Comparison of ENCODE assay signal across 12 cellular contexts in the genomic region with DNA sequence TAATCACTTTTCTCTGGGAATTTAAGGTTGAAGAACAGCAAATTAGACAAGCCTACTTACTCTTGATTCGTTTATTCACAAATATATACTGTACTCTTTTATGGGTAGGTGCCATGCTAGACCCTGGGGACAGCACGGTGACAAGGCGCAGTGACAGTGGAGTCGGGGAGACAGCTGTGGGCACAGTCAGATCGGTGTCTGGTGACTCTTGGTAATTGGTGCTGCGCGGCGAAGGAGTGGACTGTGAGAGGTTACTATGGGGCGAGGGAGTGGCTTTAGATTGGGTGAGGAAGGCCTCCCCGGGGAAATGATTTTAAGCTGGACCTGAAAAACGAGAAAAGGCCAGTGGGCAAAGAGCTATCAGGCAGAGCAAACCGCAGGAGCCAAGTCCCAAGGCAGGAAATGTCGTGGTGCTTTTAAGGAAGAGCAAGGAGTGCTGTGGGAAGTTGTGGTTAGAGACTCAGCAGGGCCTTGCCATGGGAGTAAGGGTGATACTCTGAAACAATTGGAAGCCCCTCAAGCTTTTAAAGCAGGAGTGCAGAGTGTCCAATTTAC. TPM values are rescaled to one million over a fixed set of nuclear protein-coding genes. Genes with fewer than 3 reads are reported as not detected.
A peak's percentile ranks its signal among the peaks of the same experiment; 100 is the strongest.
DNase-seq lines count a peak whose midpoint lies in the region; ATAC-seq, FAIRE-seq and TF ChIP-seq lines count a peak whose summit lies in the region.
"Had no signal": no experiment of that assay in that cellular context is flagged by ENCODE, and none has a peak within 500 bp of the region (broad histone marks: within the 10 kb centered on the region; RNA-seq: fewer than 3 reads in every experiment).

No MANE protein-coding gene starts in this region.

- CTCF ChIA-PET in CD8-positive, alpha-beta memory T cell (lab: Charles Lee) = interaction anchor here (1.0 kb wide), 1 partner anchor 13 kb away, joined by 3 read pairs; no protein-coding TSS in a partner anchor

- H3K36me3 Mint-ChIP-seq in CD8-positive, alpha-beta memory T cell = no peaks in the 10 kb centered on the region
- H3K36me3 Mint-ChIP-seq: activated naive CD4-positive, alpha-beta T cell treated with anti-CD3 and anti-CD28 coated beads, Interleukin-2, amount 50 U/mL, for 24 hours had no signal

- H3K27ac Mint-ChIP-seq in CD8-positive, alpha-beta memory T cell = no peak overlapping the region
- H3K27ac Mint-ChIP-seq: activated naive CD4-positive, alpha-beta T cell treated with anti-CD3 and anti-CD28 coated beads, Interleukin-2, amount 50 U/mL, for 24 hours; effector memory CD8-positive, alpha-beta T cell had no signal

- H3K9ac ChIP-seq in GM23248 = no peak overlapping the region

- no peak overlapping the region for H3K4me3 Mint-ChIP-seq in CD8-positive, alpha-beta memory T cell
- H3K4me3 Mint-ChIP-seq: activated naive CD4-positive, alpha-beta T cell treated with anti-CD3 and anti-CD28 coated beads, Interleukin-2, amount 50 U/mL, for 24 hours; effector memory CD8-positive, alpha-beta T cell had no signal

- no peak overlapping the region for H2AFZ ChIP-seq in GM23248

- ATAC-seq in heart right ventricle (peak; percentile 72 to 87 (median 78)), pancreas (peak in 3 of 4 donors; percentile 36 to 51 (median 43)), HG03439 (IDR thresholded peaks at IDR 0.05; ENCODE audit: unreplicated experiment) (no peak)
- ATAC-seq: effector memory CD8-positive, alpha-beta T cell had no signal

- POLR2A ChIA-PET in CD8-positive, alpha-beta memory T cell (lab: Charles Lee) = no interaction called here

- FAIRE-seq in pancreas (lab: Jason Lieb, UNC) = no peak

- intact Hi-C loops in heart right ventricle (cut with DNase I) (loop anchor here in 2 of 10 donors (10.0 kb wide), 1 partner anchor 65 kb away; the partner anchor contains the start of gene VAPA (in 2 of the 2)), pancreas (cut with DNase I) (no loop called here)

- H3K4me1 ChIP-seq in CD8-positive, alpha-beta memory T cell (ENCODE audit: insufficient read depth, low read length) = no peaks in the 10 kb centered on the region
- H3K4me1 ChIP-seq in heart right ventricle (peaks cover 6 to 70% (median 32%) of the 10 kb centered on the region in 9 donors), pancreas (peaks cover 0 to 6% (median 0%) of the 10 kb centered on the region in 3 donors), GM23248 (ENCODE audit: insufficient read depth) (no peaks in the 10 kb centered on the region)

- H3K36me3 ChIP-seq in CD8-positive, alpha-beta memory T cell (ENCODE audit: insufficient read depth, low read length) = no peaks in the 10 kb centered on the region
- H3K36me3 ChIP-seq in heart right ventricle = peaks cover 0 to 25% (median 0%) of the 10 kb centered on the region in 9 donors
- H3K36me3 ChIP-seq in pancreas = no peaks in the 10 kb centered on the region
- H3K36me3 ChIP-seq in GM23248 (ENCODE audit: low read depth) = peaks cover 10% of the 10 kb centered on the region; the same call in 1 of the 2 replicates
- H3K36me3 ChIP-seq: thoracic aorta had no signal

- no peak overlapping the region for H3K4me2 ChIP-seq in GM23248 (ENCODE audit: unreplicated experiment)

- H3K4me3 ChIP-seq in CD8-positive, alpha-beta memory T cell (ENCODE audit: low read length) = no peak overlapping the region
- H3K4me3 ChIP-seq in heart right ventricle (peak overlapping the region in 1 of 10 donors; percentile 11), pancreas (no peak overlapping the region), GM23248 (no peak overlapping the region)
- H3K4me3 ChIP-seq: thoracic aorta had no signal

- H3K27me3 Mint-ChIP-seq in CD8-positive, alpha-beta memory T cell = peaks cover 7 to 19% of the 10 kb centered on the region in 2 donors

- no peak for DNase-seq in CD8-positive, alpha-beta memory T cell
- DNase-seq in OCI-M1 (lab: John Stamatoyannopoulos, UW) (peak; percentile 96), heart right ventricle (peak; percentile 43 to 44), pancreas (no peak), HuH-7.5 (ENCODE audit: low spot score) (no peak), GM23248 (no peak)
- no peak for DNase-seq in stimulated activated CD4-positive, alpha-beta T cell treated with anti-CD3 and anti-CD28 coated beads, Interleukin-4, amount 100 ng/mL, for 24 hours
- DNase-seq: effector memory CD8-positive, alpha-beta T cell had no signal

- H4K20me1 ChIP-seq in GM23248 (ENCODE audit: insufficient read depth) = no peaks in the 10 kb centered on the region

- H3K9me3 Mint-ChIP-seq in CD8-positive, alpha-beta memory T cell = no peaks in the 10 kb centered on the region
- H3K9me3 Mint-ChIP-seq: activated naive CD4-positive, alpha-beta T cell treated with anti-CD3 and anti-CD28 coated beads, Interleukin-2, amount 50 U/mL, for 24 hours; effector memory CD8-positive, alpha-beta T cell had no signal

- no peaks in the 10 kb centered on the region for H3K9me2 ChIP-seq in GM23248 (ENCODE audit: insufficient read depth)

- no peaks in the 10 kb centered on the region for H3K27me3 ChIP-seq in CD8-positive, alpha-beta memory T cell (ENCODE audit: insufficient read depth, low read length, poor library complexity, severe bottlenecking)
- H3K27me3 ChIP-seq in heart right ventricle (no peaks in the 10 kb centered on the region), pancreas (no peaks in the 10 kb centered on the region), GM23248 (replicated peaks; ENCODE audit: insufficient read depth) (no peaks in the 10 kb centered on the region)

- no peaks in the 10 kb centered on the region for H3K79me2 ChIP-seq in GM23248 (ENCODE audit: insufficient read depth)

- H3K27ac ChIP-seq in CD8-positive, alpha-beta memory T cell (ENCODE audit: low read depth, low read length) = peak overlapping the region; percentile 61
- H3K27ac ChIP-seq in heart right ventricle (peak overlapping the region in 8 of 10 donors; percentile 29 to 84 (median 50)), pancreas (no peak overlapping the region), GM23248 (no peak overlapping the region)

- in situ Hi-C loops in GM23248 (cut with MboI) = no loop called here

- no peaks in the 10 kb centered on the region; the same call in 1 of the 2 replicates for H3F3A ChIP-seq in GM23248 (ENCODE audit: insufficient read depth)

- TF ChIP-seq CTCF in heart right ventricle (IDR thresholded peaks at IDR 0.05) (no peak), pancreas (IDR thresholded peaks at IDR 0.05) (no peak)

- no peaks in the 10 kb centered on the region for H3K9me3 ChIP-seq in CD8-positive, alpha-beta memory T cell (ENCODE audit: low read length)
- H3K9me3 ChIP-seq in heart right ventricle (no peaks in the 10 kb centered on the region), pancreas (no peaks in the 10 kb centered on the region), GM23248 (ENCODE audit: low read depth) (no peaks in the 10 kb centered on the region)
- H3K9me3 ChIP-seq: thoracic aorta had no signal

- H3K4me1 Mint-ChIP-seq in CD8-positive, alpha-beta memory T cell = no peaks in the 10 kb centered on the region
- H3K4me1 Mint-ChIP-seq: activated naive CD4-positive, alpha-beta T cell treated with anti-CD3 and anti-CD28 coated beads, Interleukin-2, amount 50 U/mL, for 24 hours had no signal

- WGBS in heart right ventricle, 2 donors = 59 to 72% methylated on average over 13 of the region's 13 CpGs
- 70 to 77% methylated on average over 13 of the region's 13 CpGs for WGBS in pancreas, 2 donors
- WGBS in GM23248 (ENCODE audit: low coverage in 1 of 2, low lambda C conversion rate in 2 of 2, missing lambda C conversion rate in 2 of 2), 2 experiments = 90% methylated on average over 13 of the region's 13 CpGs

RNA-seq across cellular contexts. Expression of gene TXNDC2, which starts 36.3 kb away (rescaled TPM):
- total RNA-seq in CD8-positive, alpha-beta memory T cell = not detected
- polyA plus RNA-seq in CD8-positive, alpha-beta memory T cell = not detected
- total RNA-seq in heart right ventricle (under 1 TPM in 1 of 10 donors, not detected in 9; 0.22 TPM), pancreas (not detected)
- polyA plus RNA-seq in heart right ventricle (under 1 TPM in 1 of 2 donors, not detected in 1; 0.04 TPM), pancreas (not detected), GM23248 (2016; fragmentation: Nextera tagmentation; extraction: Ambion mirVana) (not detected in 2 replicates)
- not detected in 2 replicates for total RNA-seq in GM23248 (2014; rRNA removed; shearing (Covaris generic))
- total RNA-seq: kidney epithelial cell had no signal

Comparison
In these comparisons a context has a peak if more than half of its experiments do, and no peak if none do; other contexts are left out.
1. DNase-seq: peak in OCI-M1 (single experiment) and heart right ventricle (2 of 2); none in CD8-positive, alpha-beta memory T cell (0 of 5), pancreas (0 of 6), HuH-7.5 (single experiment), GM23248 (single experiment) and stimulated activated CD4-positive, alpha-beta T cell treated with anti-CD3 and anti-CD28 coated beads, Interleukin-4, amount 100 ng/mL, for 24 hours (single experiment).
2. H3K27ac ChIP-seq: peak in CD8-positive, alpha-beta memory T cell (single experiment) and heart right ventricle (8 of 10); none in pancreas (0 of 4) and GM23248 (single experiment).